In genomic region chr1:17885663-17886062, GRCh38 we compare ENCODE assay signal across 24 cellular contexts.
DNase-seq lines count a peak whose midpoint lies in the region; ATAC-seq and TF ChIP-seq lines count a peak whose summit lies in the region.
"Had no signal": no experiment of that assay in that cellular context is flagged by ENCODE, and none has a peak within 500 bp of the region (broad histone marks: within the 10 kb centered on the region; RNA-seq: fewer than 3 reads in every experiment).

No MANE protein-coding gene starts in this region.

- H3K36me3 ChIP-seq in endodermal cell (ENCODE audit: control insufficient read depth, insufficient read depth, low read length) = no peaks in the 10 kb centered on the region
- H3K36me3 ChIP-seq in upper lobe of right lung = no peaks in the 10 kb centered on the region
- H3K36me3 ChIP-seq: BLaER1 treated with 17β-estradiol and CSF1 and Interleukin-3, amounts not matched to agents 10 nM and 100 nM had no signal

- H3K4me1 ChIP-seq in endodermal cell (ENCODE audit: control insufficient read depth, insufficient read depth, low read length) = no peaks in the 10 kb centered on the region
- H3K4me1 ChIP-seq in upper lobe of right lung = no peaks in the 10 kb centered on the region
- H3K4me1 ChIP-seq: A549 had no signal

- CTCF ChIA-PET in activated CD4-positive, alpha-beta memory T cell treated with anti-CD3 and anti-CD28 coated beads, Interleukin-2, amount 10 ng/mL, durations not matched to agents 7 days and 5 days (lab: Charles Lee) = no interaction called here

- H3K9ac ChIP-seq in endodermal cell (ENCODE audit: extremely low read depth, low read length, poor library complexity, severe bottlenecking) = no peak overlapping the region
- H3K9ac ChIP-seq: BLaER1 treated with 17β-estradiol and CSF1 and Interleukin-3, amounts not matched to agents 10 nM and 100 nM had no signal

- 90 to 93% methylated on average over 3 to 5 of the region's 5 CpGs for WGBS in endodermal cell (ENCODE audit: insufficient coverage in 1 of 2, insufficient read length in 1 of 2), 2 experiments

- H3K27ac Mint-ChIP-seq in endodermal cell (no peak overlapping the region), immature natural killer cell (no peak overlapping the region)
- H3K27ac Mint-ChIP-seq in activated CD4-positive, alpha-beta memory T cell treated with anti-CD3 and anti-CD28 coated beads, Interleukin-2, amount 10 ng/mL, durations not matched to agents 7 days and 5 days = no peak overlapping the region
- H3K27ac Mint-ChIP-seq: B cell; CD4-positive, alpha-beta T cell had no signal

- POLR2A ChIA-PET in activated CD4-positive, alpha-beta memory T cell treated with anti-CD3 and anti-CD28 coated beads, Interleukin-2, amount 10 ng/mL, durations not matched to agents 7 days and 5 days (lab: Charles Lee) = no interaction called here

- no peaks in the 10 kb centered on the region for H3K36me3 Mint-ChIP-seq in endodermal cell (ENCODE audit: low read depth)
- H3K36me3 Mint-ChIP-seq in activated CD4-positive, alpha-beta memory T cell treated with anti-CD3 and anti-CD28 coated beads, Interleukin-2, amount 10 ng/mL, durations not matched to agents 7 days and 5 days (ENCODE audit: low read depth) = no peaks in the 10 kb centered on the region
- no peaks in the 10 kb centered on the region for H3K36me3 Mint-ChIP-seq in immature natural killer cell
- H3K36me3 Mint-ChIP-seq: CD8-positive, alpha-beta memory T cell had no signal

- intact Hi-C loops in cardiac septum (cut with DNase I) (no loop called here), left ventricle myocardium superior (cut with micrococcal nuclease) (no loop called here), upper lobe of right lung (cut with DNase I) (no loop called here)

- no peak overlapping the region for H3K4me3 ChIP-seq in endodermal cell (ENCODE audit: low read length)
- no peak overlapping the region for H3K4me3 ChIP-seq in upper lobe of right lung
- H3K4me3 ChIP-seq: A549; BLaER1 treated with 17β-estradiol and CSF1 and Interleukin-3, amounts not matched to agents 10 nM and 100 nM had no signal

- H3K27ac ChIP-seq in endodermal cell (ENCODE audit: low read depth, low read length) = no peak overlapping the region
- no peak overlapping the region for H3K27ac ChIP-seq in upper lobe of right lung
- H3K27ac ChIP-seq: 22Rv1; A549; BLaER1 treated with 17β-estradiol and CSF1 and Interleukin-3, amounts not matched to agents 10 nM and 100 nM; C4-2B had no signal

- ATAC-seq in left ventricle myocardium superior = no peak
- no peak for ATAC-seq in upper lobe of right lung
- ATAC-seq: A549 had no signal

- peaks cover 21% of the 10 kb centered on the region for H3K27me3 Mint-ChIP-seq in endodermal cell (ENCODE audit: insufficient read depth)
- H3K27me3 Mint-ChIP-seq in activated CD4-positive, alpha-beta memory T cell treated with anti-CD3 and anti-CD28 coated beads, Interleukin-2, amount 10 ng/mL, durations not matched to agents 7 days and 5 days = no peaks in the 10 kb centered on the region
- H3K27me3 Mint-ChIP-seq in immature natural killer cell (ENCODE audit: low read depth in 3 of 3) = peaks cover 3% of the 10 kb centered on the region in 3 donors

- H3K9me3 ChIP-seq in endodermal cell (ENCODE audit: control insufficient read depth, low read length) (no peaks in the 10 kb centered on the region), upper lobe of right lung (no peaks in the 10 kb centered on the region)
- H3K9me3 ChIP-seq: A549; BLaER1 treated with 17β-estradiol and CSF1 and Interleukin-3, amounts not matched to agents 10 nM and 100 nM had no signal

- H3K27me3 ChIP-seq in endodermal cell (ENCODE audit: control insufficient read depth, insufficient read depth, low read length, poor library complexity, severe bottlenecking) = peaks cover 10% of the 10 kb centered on the region
- H3K27me3 ChIP-seq in upper lobe of right lung = peaks cover 15% of the 10 kb centered on the region
- H3K27me3 ChIP-seq: BLaER1 treated with 17β-estradiol and CSF1 and Interleukin-3, amounts not matched to agents 10 nM and 100 nM had no signal

- H3K4me3 Mint-ChIP-seq in endodermal cell (no peak overlapping the region), immature natural killer cell (no peak overlapping the region)
- H3K4me3 Mint-ChIP-seq in activated CD4-positive, alpha-beta memory T cell treated with anti-CD3 and anti-CD28 coated beads, Interleukin-2, amount 10 ng/mL, durations not matched to agents 7 days and 5 days = no peak overlapping the region
- H3K4me3 Mint-ChIP-seq: B cell; CD4-positive, alpha-beta T cell; CD8-positive, alpha-beta memory T cell had no signal

- TF ChIP-seq CTCF in endodermal cell (conservative IDR thresholded peaks at IDR 0.05) (no peak), upper lobe of right lung (IDR thresholded peaks at IDR 0.05) (no peak)

- H3K9me3 Mint-ChIP-seq in endodermal cell = no peaks in the 10 kb centered on the region
- peaks cover 2% of the 10 kb centered on the region for H3K9me3 Mint-ChIP-seq in activated CD4-positive, alpha-beta memory T cell treated with anti-CD3 and anti-CD28 coated beads, Interleukin-2, amount 10 ng/mL, durations not matched to agents 7 days and 5 days
- H3K9me3 Mint-ChIP-seq in immature natural killer cell = no peaks in the 10 kb centered on the region
- H3K9me3 Mint-ChIP-seq: CD4-positive, alpha-beta T cell; CD8-positive, alpha-beta memory T cell had no signal

- no peaks in the 10 kb centered on the region for H3K4me1 Mint-ChIP-seq in endodermal cell
- no peaks in the 10 kb centered on the region for H3K4me1 Mint-ChIP-seq in activated CD4-positive, alpha-beta memory T cell treated with anti-CD3 and anti-CD28 coated beads, Interleukin-2, amount 10 ng/mL, durations not matched to agents 7 days and 5 days
- H3K4me1 Mint-ChIP-seq in immature natural killer cell = no peaks in the 10 kb centered on the region
- H3K4me1 Mint-ChIP-seq: B cell; CD8-positive, alpha-beta memory T cell had no signal

- DNase-seq in cardiac septum (ENCODE audit: low spot score) (peak; percentile 63), left ventricle myocardium superior (no peak), endodermal cell (peak; percentile 11), mesenteric fat pad (ENCODE audit: low spot score) (peak; percentile 45), upper lobe of right lung (peak; percentile 2), GDM1 (lab: John Stamatoyannopoulos, UW) (no peak), immature natural killer cell (no peak)
- DNase-seq in activated CD4-positive, alpha-beta memory T cell treated with anti-CD3 and anti-CD28 coated beads, Interleukin-2, amount 10 ng/mL, durations not matched to agents 7 days and 5 days = no peak
- DNase-seq: AML-193; CD4-positive, alpha-beta T cell; CD8-positive, alpha-beta memory T cell; COR-L47; DMS 273 treated with DMSO at 0.1 percent for 48 hours; DMS153; DMS53; DMS79; DND-41; EL; GF-D8 had no signal

Comparison
In these comparisons a context has a peak if more than half of its experiments do, and no peak if none do; other contexts are left out.
1. DNase-seq: peak in cardiac septum (single experiment), endodermal cell (single experiment), mesenteric fat pad (single experiment) and upper lobe of right lung (single experiment); none in left ventricle myocardium superior (single experiment), GDM1 (single experiment), activated CD4-positive, alpha-beta memory T cell treated with anti-CD3 and anti-CD28 coated beads, Interleukin-2, amount 10 ng/mL, durations not matched to agents 7 days and 5 days (single experiment) and immature natural killer cell (0 of 3).